ENCODE assay signal across 20 cellular contexts in genomic region chr2:50672286-50672685, GRCh38.
A peak's percentile ranks its signal among the peaks of the same experiment; 100 is the strongest.
DNase-seq lines count a peak whose midpoint lies in the region; FAIRE-seq and TF ChIP-seq lines count a peak whose summit lies in the region.
"Had no signal": no experiment of that assay in that cellular context is flagged by ENCODE, and none has a peak within 500 bp of the region (broad histone marks: within the 10 kb centered on the region; RNA-seq: fewer than 3 reads in every experiment).

No MANE protein-coding gene starts in this region.

- H3K27ac ChIP-seq in astrocyte (ENCODE audit: low read depth, low read length), result no peak overlapping the region
- H3K27ac ChIP-seq: GM23248 had no signal

- H2AFZ ChIP-seq in astrocyte (ENCODE audit: low read depth, low read length), result no peak overlapping the region
- H2AFZ ChIP-seq: GM23248 had no signal

- no peak for TF ChIP-seq CTCF in astrocyte (IDR thresholded peaks at IDR 0.05; ENCODE audit: insufficient read depth, low read depth, low read length)
- no peak for TF ChIP-seq CTCF in MCF 10A (IDR thresholded peaks at IDR 0.05; ENCODE audit: unreplicated experiment)

- H3K27ac Mint-ChIP-seq in astrocyte (ENCODE audit: unreplicated experiment), result no peak overlapping the region
- H3K27ac Mint-ChIP-seq in MCF 10A (ENCODE audit: low read depth, unreplicated experiment), result no peak overlapping the region
- H3K27ac Mint-ChIP-seq: CD4-positive, alpha-beta memory T cell had no signal

- no peaks in the 10 kb centered on the region for H3K4me1 ChIP-seq in astrocyte (ENCODE audit: insufficient read depth, low read length)

- DNase-seq in NCI-H526 (lab: John Stamatoyannopoulos, UW) (peak; percentile 77 to 81), astrocyte (ENCODE audit: low read depth) (peak; percentile 38), myocyte (ENCODE audit: low read depth) (peak; percentile 5), MCF 10A (ENCODE audit: unreplicated experiment) (no peak), KG1 (lab: John Stamatoyannopoulos, UW) (no peak), NCI-H226 (no peak), kidney tubule cell (ENCODE audit: low spot score) (no peak)
- DNase-seq: C1 segment of cervical spinal cord; Calu3; CD4-positive, alpha-beta memory T cell; COR-L47; DMS79; EL; GDM1; GM23248; H7; HCEC 1CT had no signal

- no peaks in the 10 kb centered on the region for H3K4me1 Mint-ChIP-seq in astrocyte (ENCODE audit: low read depth, unreplicated experiment)
- H3K4me1 Mint-ChIP-seq in MCF 10A (ENCODE audit: insufficient read depth, unreplicated experiment), result no peaks in the 10 kb centered on the region
- H3K4me1 Mint-ChIP-seq: CD4-positive, alpha-beta memory T cell had no signal

- H3K9me3 Mint-ChIP-seq in astrocyte (ENCODE audit: unreplicated experiment) (no peaks in the 10 kb centered on the region), MCF 10A (ENCODE audit: unreplicated experiment) (no peaks in the 10 kb centered on the region)

- no peaks in the 10 kb centered on the region for H3K9me3 ChIP-seq in astrocyte (ENCODE audit: insufficient read depth, low read depth, low read length)

- no peak overlapping the region for H3K9ac ChIP-seq in astrocyte (ENCODE audit: low read length)
- H3K9ac ChIP-seq: GM23248 had no signal

- POLR2A ChIA-PET in MCF 10A (lab: Yijun Ruan, JAX), result no interaction called here

- no TSS peak for BruUV-seq in MCF 10A (replicated peaks; lab: Mats Ljungman, UMichigan)

- intact Hi-C loops in MCF 10A (cut with micrococcal nuclease), result loop anchor here (10.0 kb wide), 1 partner anchor 137 kb away; no protein-coding TSS in a partner anchor

- H3K36me3 Mint-ChIP-seq in astrocyte (ENCODE audit: low read depth, unreplicated experiment) (no peaks in the 10 kb centered on the region), MCF 10A (ENCODE audit: insufficient read depth, unreplicated experiment) (no peaks in the 10 kb centered on the region)
- H3K36me3 Mint-ChIP-seq: CD4-positive, alpha-beta memory T cell had no signal

- no peaks in the 10 kb centered on the region for H3K36me3 ChIP-seq in astrocyte (ENCODE audit: insufficient read depth, low read length)

- CTCF ChIA-PET in MCF 10A (lab: Yijun Ruan, JAX), result no interaction called here

- H3K27me3 Mint-ChIP-seq in astrocyte (ENCODE audit: low read depth, unreplicated experiment) (no peaks in the 10 kb centered on the region), MCF 10A (ENCODE audit: insufficient read depth, unreplicated experiment) (no peaks in the 10 kb centered on the region)
- H3K27me3 Mint-ChIP-seq: CD4-positive, alpha-beta memory T cell had no signal

- H3K79me2 ChIP-seq in astrocyte (ENCODE audit: insufficient read depth, low read length), result no peaks in the 10 kb centered on the region

- no peaks in the 10 kb centered on the region for H4K20me1 ChIP-seq in astrocyte (ENCODE audit: insufficient read depth, low read length)

- H3K4me3 Mint-ChIP-seq in astrocyte (ENCODE audit: unreplicated experiment) (no peak overlapping the region), MCF 10A (ENCODE audit: unreplicated experiment) (no peak overlapping the region)
- H3K4me3 Mint-ChIP-seq: CD4-positive, alpha-beta memory T cell had no signal

- H3K4me2 ChIP-seq in astrocyte (ENCODE audit: low read length), result no peak overlapping the region

- H3K4me3 ChIP-seq in astrocyte (ENCODE audit: insufficient read depth, low read depth, low read length), result no peak overlapping the region
- H3K4me3 ChIP-seq: GM12878, GM23248 had no signal

- no peak for FAIRE-seq in astrocyte (lab: Jason Lieb, UNC)
- FAIRE-seq: GM12878, GM19239, H1 had no signal

- no peaks in the 10 kb centered on the region for H3K27me3 ChIP-seq in astrocyte (ENCODE audit: insufficient read depth, low read length)

Comparison
In these comparisons a context has a peak if more than half of its experiments do, and no peak if none do; other contexts are left out.
1. DNase-seq: peak in NCI-H526 (2 of 2), astrocyte (single experiment) and myocyte (single experiment); none in MCF 10A (single experiment), KG1 (single experiment), NCI-H226 (single experiment) and kidney tubule cell (single experiment).